Comparison of ENCODE assay signal across 8 cellular contexts in genomic region chr17:7308625-7309433, GRCh38. TPM values are rescaled to one million over a fixed set of nuclear protein-coding genes. Genes with fewer than 3 reads are reported as not detected.
DNase-seq lines count a peak whose midpoint lies in the region; FAIRE-seq and TF ChIP-seq lines count a peak whose summit lies in the region.

No MANE protein-coding gene starts in this region.

- WGBS in small intestine, 3 donors, result 0 to 2% (median 0%) methylated on average over 13 to 14 of the region's 14 CpGs

- H3K9me3 ChIP-seq in small intestine (ENCODE audit: control insufficient read depth, low read depth), result no peaks in the 10 kb centered on the region

- no peak for FAIRE-seq in small intestine (lab: Jason Lieb, UNC)

- TF ChIP-seq POLR2A in GM18951 (IDR thresholded peaks at IDR 0.05; ENCODE audit: extremely low read depth, insufficient read depth, insufficient read length), result peak; percentile 41

- peak overlapping the region; percentile 93 for H3K27ac ChIP-seq in VCaP
- peak overlapping the region; percentile 96 to 98 for H3K27ac ChIP-seq in small intestine (ENCODE audit: low read depth in 1 of 2, low read length in 1 of 2)

- in situ Hi-C loops in GM18951 (cut with MboI; ENCODE audit: low sequenced_read_pairs, unreplicated experiment) (no loop called here), T47D (cut with HindIII; ENCODE audit: low pct_unique_long_range_greater_than_20kb, low sequenced_read_pairs) (no loop called here)

- peak; percentile 82 for DNase-seq in A172 (ENCODE audit: low spot score)
- peak; percentile 31 for DNase-seq in NCI-H2107 treated with DMSO at 0.1 percent for 48 hours (lab: John Stamatoyannopoulos, UW; ENCODE audit: unreplicated experiment)
- DNase-seq in T47D (ENCODE audit: low read depth in 1 of 2, low spot score in 1 of 2), result peak; percentile 72 to 89
- DNase-seq in iPS-NIHi11 (ENCODE audit: low spot score), result peak; percentile 74
- peak; percentile 90 for DNase-seq in small intestine
- no peak for DNase-seq in posterior vena cava (ENCODE audit: low spot score)

- H3K4me3 ChIP-seq in small intestine (ENCODE audit: low read depth in 1 of 2, low read length in 2 of 2), result peak overlapping the region; percentile 95 to 99

- intact Hi-C loops in posterior vena cava (cut with DNase I), result no loop called here

- peaks cover 2 to 6% of the 10 kb centered on the region in 2 donors for H3K4me1 ChIP-seq in small intestine (ENCODE audit: control insufficient read depth in 2 of 2, insufficient read depth in 1 of 2, low read depth in 1 of 2, low read length in 1 of 2)

- no peaks in the 10 kb centered on the region for H3K27me3 ChIP-seq in small intestine (ENCODE audit: control insufficient read depth in 2 of 2, insufficient read depth in 2 of 2, low read length in 2 of 2)

- no peak for TF ChIP-seq CTCF in VCaP (conservative IDR thresholded peaks at IDR 0.05)

- peaks cover 5 to 23% of the 10 kb centered on the region in 2 donors for H3K36me3 ChIP-seq in small intestine (ENCODE audit: control insufficient read depth in 2 of 2, insufficient read depth in 2 of 2, low read length in 2 of 2)

RNA-seq across cellular contexts. Expression of gene EIF5A, which starts 1.4 kb away (rescaled TPM):
- total RNA-seq in A172 (2014; rRNA removed; shearing (Covaris generic)), result 844 and 911 TPM in 2 replicates
- 100 to 1,000 TPM; 338 to 606 (median 342) TPM for polyA plus RNA-seq in small intestine
- total RNA-seq in posterior vena cava, result 100 to 1,000 TPM; 275 to 328 TPM

RNA-seq across cellular contexts. Expression of gene GPS2, which starts 6.3 kb away (rescaled TPM):
- 100 and 114 TPM in 2 replicates for total RNA-seq in A172 (2014; rRNA removed; shearing (Covaris generic))
- polyA plus RNA-seq in small intestine, result 100 to 1,000 TPM in 2 of 3 donors, 10 to 100 TPM in 1; 62.5 to 152 (median 110) TPM
- total RNA-seq in posterior vena cava, result 10 to 100 TPM; 47.0 to 47.9 TPM

RNA-seq across cellular contexts. Expression of gene YBX2, which starts 14.4 kb away (rescaled TPM):
- 0.86 and 1.1 TPM in 2 replicates for total RNA-seq in A172 (2014; rRNA removed; shearing (Covaris generic))
- 10 to 100 TPM in 2 of 3 donors, 1 to 10 TPM in 1; 4.9 to 49.6 (median 17.3) TPM for polyA plus RNA-seq in small intestine
- 1 to 10 TPM; 1.7 to 1.8 TPM for total RNA-seq in posterior vena cava

RNA-seq across cellular contexts. Expression of gene NEURL4, which starts 20.3 kb away (rescaled TPM):
- 9.8 and 12.2 TPM in 2 replicates for total RNA-seq in A172 (2014; rRNA removed; shearing (Covaris generic))
- 10 to 100 TPM; 14.3 to 36.9 (median 22.1) TPM for polyA plus RNA-seq in small intestine
- total RNA-seq in posterior vena cava, result 10 to 100 TPM; 20.0 to 22.8 TPM

RNA-seq across cellular contexts. Expression of gene SLC2A4, which starts 27.3 kb away (rescaled TPM):
- not detected in 2 replicates for total RNA-seq in A172 (2014; rRNA removed; shearing (Covaris generic))
- 1 to 10 TPM in 2 of 3 donors, under 1 TPM in 1; 0.45 to 5.0 (median 1.9) TPM for polyA plus RNA-seq in small intestine
- 10 to 100 TPM; 13.5 to 21.3 TPM for total RNA-seq in posterior vena cava
